13 cellular contexts compared by ENCODE assay signal in genomic region chrX:23797371-23798128, GRCh38. TPM values are rescaled to one million over a fixed set of nuclear protein-coding genes. Genes with fewer than 3 reads are reported as not detected.
DNase-seq lines count a peak whose midpoint lies in the region; ATAC-seq, FAIRE-seq and TF ChIP-seq lines count a peak whose summit lies in the region.
"Had no signal": no experiment of that assay in that cellular context is flagged by ENCODE, and none has a peak within 500 bp of the region (broad histone marks: within the 10 kb centered on the region; RNA-seq: fewer than 3 reads in every experiment).

No MANE protein-coding gene starts in this region.

- TF ChIP-seq POLR2A in esophagus squamous epithelium (IDR thresholded peaks at IDR 0.05) = peak in 1 of 4 donors; percentile 13
- no peak for TF ChIP-seq POLR2A in HepG2 (IDR thresholded peaks at IDR 0.05; ENCODE audit: insufficient read depth in 1 of 2, low read depth in 2 of 2, low read length in 2 of 2)

- H3K36me3 ChIP-seq in esophagus squamous epithelium (no peaks in the 10 kb centered on the region), HepG2 (replicated peaks in 1 of 2; ENCODE audit: control insufficient read depth in 1 of 2, insufficient read depth in 2 of 2, low read length in 2 of 2) (no peaks in the 10 kb centered on the region)

- no TSS peak for BruUV-seq in HepG2 (replicated peaks; lab: Mats Ljungman, UMichigan)

- CTCF ChIA-PET in HepG2 (lab: Yijun Ruan, JAX; ENCODE audit: low intra/inter-chr PET ratio, low total read pairs) = no interaction called here

- H2AFZ ChIP-seq in HepG2 (ENCODE audit: low read length) = no peak overlapping the region

- intact Hi-C loops in esophagus squamous epithelium (cut with DNase I) = no loop called here
- intact Hi-C loops in HepG2 (cut with micrococcal nuclease; ENCODE audit: unreplicated experiment) = no loop called here

- POLR2A ChIA-PET in HepG2 (lab: Yijun Ruan, JAX) = interaction anchor here (1.0 to 1.9 kb wide), 2 partner anchors 10 to 14 kb away, joined by 3 to 6 read pairs; partner anchors contain the start of gene SAT1

- TF ChIP-seq EP300 in HepG2 (IDR thresholded peaks at IDR 0.05; ENCODE audit: low read depth in 2 of 2, low read length in 2 of 2) (no peak), HepG2 (CRISPR knock-in tag; IDR thresholded peaks at IDR 0.05; ENCODE audit: borderline replicate concordance) (no peak)

- no peaks in the 10 kb centered on the region for H3K36me3 Mint-ChIP-seq in stimulated activated naive CD8-positive, alpha-beta T cell treated with anti-CD3 and anti-CD28 coated beads, Interleukin-15, Interleukin-2, amounts not matched to agents 100 ng/mL and 50 ng/mL, for 24 hours (ENCODE audit: low read depth)
- H3K36me3 Mint-ChIP-seq: activated naive CD8-positive, alpha-beta T cell treated with anti-CD3 and anti-CD28 coated beads, Interleukin-2, amount 10 ng/mL, durations not matched to agents 7 days and 5 days had no signal

- H3K79me2 ChIP-seq in HepG2 (ENCODE audit: insufficient read depth, low read length) = no peaks in the 10 kb centered on the region

- H3K27me3 Mint-ChIP-seq in stimulated activated naive CD8-positive, alpha-beta T cell treated with anti-CD3 and anti-CD28 coated beads, Interleukin-15, Interleukin-2, amounts not matched to agents 100 ng/mL and 50 ng/mL, for 24 hours = no peaks in the 10 kb centered on the region
- H3K27me3 Mint-ChIP-seq: activated CD4-positive, alpha-beta T cell treated with anti-CD3 and anti-CD28 coated beads, Interleukin-2, amount 10 ng/mL, durations not matched to agents 7 days and 5 days; activated naive CD8-positive, alpha-beta T cell treated with anti-CD3 and anti-CD28 coated beads, Interleukin-2, amount 10 ng/mL, durations not matched to agents 7 days and 5 days had no signal

- in situ Hi-C loops in HepG2 (cut with HindIII; ENCODE audit: extremely low pct_ligation_motif_present, low pct_unique_long_range_greater_than_20kb) = no loop called here

- H4K20me1 ChIP-seq in HepG2 (ENCODE audit: insufficient read depth, low read length) = no peaks in the 10 kb centered on the region

- FAIRE-seq in HepG2 (lab: Jason Lieb, UNC) = no peak
- FAIRE-seq: islet of Langerhans had no signal

- H3K4me1 Mint-ChIP-seq in stimulated activated naive CD8-positive, alpha-beta T cell treated with anti-CD3 and anti-CD28 coated beads, Interleukin-15, Interleukin-2, amounts not matched to agents 100 ng/mL and 50 ng/mL, for 24 hours (ENCODE audit: low read depth) = peaks cover 20% of the 10 kb centered on the region

- H3K9me3 ChIP-seq in esophagus squamous epithelium = no peaks in the 10 kb centered on the region
- H3K9me3 ChIP-seq in HepG2 (ENCODE audit: low read length) = no peaks in the 10 kb centered on the region

- ATAC-seq in HG03460 (IDR thresholded peaks at IDR 0.05; ENCODE audit: unreplicated experiment) = no peak
- no peak for ATAC-seq in HepG2

- TF ChIP-seq CTCF in esophagus squamous epithelium (IDR thresholded peaks at IDR 0.05) = peak in 3 of 6 experiments; percentile 8 to 42 (median 10)
- no peak for TF ChIP-seq CTCF in HepG2 (CRISPR knock-in tag; IDR thresholded peaks at IDR 0.05)

- no peaks in the 10 kb centered on the region for H3K9me3 Mint-ChIP-seq in stimulated activated naive CD8-positive, alpha-beta T cell treated with anti-CD3 and anti-CD28 coated beads, Interleukin-15, Interleukin-2, amounts not matched to agents 100 ng/mL and 50 ng/mL, for 24 hours
- H3K9me3 Mint-ChIP-seq: activated CD4-positive, alpha-beta T cell treated with anti-CD3 and anti-CD28 coated beads, Interleukin-2, amount 10 ng/mL, durations not matched to agents 7 days and 5 days; activated naive CD8-positive, alpha-beta T cell treated with anti-CD3 and anti-CD28 coated beads, Interleukin-2, amount 10 ng/mL, durations not matched to agents 7 days and 5 days had no signal

- no peak overlapping the region for H3K9ac ChIP-seq in HepG2 (ENCODE audit: insufficient read depth, low read depth, low read length)

- no peak for TF ChIP-seq RAD21 in HepG2 (CRISPR knock-in tag; IDR thresholded peaks at IDR 0.05)

- no peak overlapping the region for H3K4me2 ChIP-seq in HepG2 (ENCODE audit: low read depth, low read length)

- peaks cover 2 to 49% (median 7%) of the 10 kb centered on the region in 3 donors for H3K4me1 ChIP-seq in esophagus squamous epithelium
- no peaks in the 10 kb centered on the region for H3K4me1 ChIP-seq in HepG2 (ENCODE audit: insufficient read depth, low read length)

- 45 to 57% methylated on average over 12 of the region's 12 CpGs for WGBS in esophagus squamous epithelium, 2 donors
- 92% methylated on average over 12 of the region's 12 CpGs for WGBS in HepG2 (ENCODE audit: low lambda C conversion rate)

- peak overlapping the region; percentile 76 for H3K27ac Mint-ChIP-seq in stimulated activated naive CD8-positive, alpha-beta T cell treated with anti-CD3 and anti-CD28 coated beads, Interleukin-15, Interleukin-2, amounts not matched to agents 100 ng/mL and 50 ng/mL, for 24 hours
- H3K27ac Mint-ChIP-seq: activated CD4-positive, alpha-beta T cell treated with anti-CD3 and anti-CD28 coated beads, Interleukin-2, amount 10 ng/mL, durations not matched to agents 7 days and 5 days; activated naive CD8-positive, alpha-beta T cell treated with anti-CD3 and anti-CD28 coated beads, Interleukin-2, amount 10 ng/mL, durations not matched to agents 7 days and 5 days had no signal

- H3K27me3 ChIP-seq in esophagus squamous epithelium (no peaks in the 10 kb centered on the region), HepG2 (ENCODE audit: control insufficient read depth in 1 of 2, insufficient read depth in 2 of 2, low read length in 2 of 2) (no peaks in the 10 kb centered on the region)

- DNase-seq in SIG-M5 treated with dmso at 0.1 percent for 504 hours (lab: John Stamatoyannopoulos, UW; ENCODE audit: unreplicated experiment) (peak; percentile 54), SIG-M5 (lab: John Stamatoyannopoulos, UW) (no peak), NCI-H526 (lab: John Stamatoyannopoulos, UW) (peak; percentile 86 to 88), esophagus squamous epithelium (lab: John Stamatoyannopoulos, UW) (no peak), NCI-H2107 (lab: John Stamatoyannopoulos, UW) (no peak), HepG2 (ENCODE audit: low spot score) (no peak)
- DNase-seq: activated CD4-positive, alpha-beta T cell treated with anti-CD3 and anti-CD28 coated beads, Interleukin-2, amount 10 ng/mL, durations not matched to agents 7 days and 5 days; activated naive CD8-positive, alpha-beta T cell treated with anti-CD3 and anti-CD28 coated beads, Interleukin-2, amount 10 ng/mL, durations not matched to agents 7 days and 5 days; EL; NCI-H1694 treated with DMSO at 0.1 percent for 48 hours had no signal

- no peak overlapping the region for H3K4me3 ChIP-seq in esophagus squamous epithelium
- no peak overlapping the region for H3K4me3 ChIP-seq in HepG2 (replicated peaks in 1 of 3; ENCODE audit: insufficient read depth in 1 of 3, low read depth in 2 of 3, low read length in 3 of 3)

- H3K4me3 Mint-ChIP-seq in stimulated activated naive CD8-positive, alpha-beta T cell treated with anti-CD3 and anti-CD28 coated beads, Interleukin-15, Interleukin-2, amounts not matched to agents 100 ng/mL and 50 ng/mL, for 24 hours = no peak overlapping the region
- H3K4me3 Mint-ChIP-seq: activated CD4-positive, alpha-beta T cell treated with anti-CD3 and anti-CD28 coated beads, Interleukin-2, amount 10 ng/mL, durations not matched to agents 7 days and 5 days; activated naive CD8-positive, alpha-beta T cell treated with anti-CD3 and anti-CD28 coated beads, Interleukin-2, amount 10 ng/mL, durations not matched to agents 7 days and 5 days had no signal

- H3K27ac ChIP-seq in esophagus squamous epithelium = peak overlapping the region; percentile 72 to 81 (median 78)
- no peak overlapping the region for H3K27ac ChIP-seq in HepG2 (ENCODE audit: extremely low read length, insufficient read depth, low read length)

RNA-seq across cellular contexts. Expression of gene SAT1, which starts 14.6 kb away (rescaled TPM):
- total RNA-seq in esophagus squamous epithelium (100 to 1,000 TPM; 287 to 793 (median 450) TPM), HepG2 (2016; rRNA removed; fragmentation: Illumina TruSeq; extraction: Trizol) (216 and 237 TPM in 2 replicates)
- 71.5 and 78.9 TPM in 2 replicates for total RNA-seq in HepG2 (2016; cell fraction: cytosol; rRNA removed; fragmentation: Illumina TruSeq; extraction: Trizol; ENCODE audit: low read depth)
- total RNA-seq in HepG2 (2016; cell fraction: insoluble cytoplasmic fraction; rRNA removed; fragmentation: Illumina TruSeq; extraction: Trizol) = 224 and 242 TPM in 2 replicates
- 183 and 209 TPM in 2 replicates for total RNA-seq in HepG2 (2016; cell fraction: membrane; rRNA removed; fragmentation: Illumina TruSeq; extraction: Trizol)
- 221 and 242 TPM in 2 replicates for total RNA-seq in HepG2 (2016; cell fraction: nucleus; rRNA removed; fragmentation: Illumina TruSeq; extraction: Trizol)
- polyA plus RNA-seq in HepG2 (2011; rRNA removed) = 1,213 and 1,243 TPM in 2 replicates
- polyA plus RNA-seq in HepG2 (2011; cell fraction: cytosol; rRNA removed) = 501 and 788 TPM in 2 replicates
- polyA plus RNA-seq in HepG2 (2011; cell fraction: nucleus; rRNA removed) = 2,273 and 3,133 TPM in 2 replicates
- 931 and 961 TPM in 2 replicates for polyA plus RNA-seq in HepG2 (2012)
- polyA plus RNA-seq in HepG2 (2016; cell fraction: cytosol; fragmentation: Illumina TruSeq; extraction: Trizol; ENCODE audit: low read depth) = 82.9 and 86.6 TPM in 2 replicates
- polyA plus RNA-seq in HepG2 (2016; cell fraction: insoluble cytoplasmic fraction; fragmentation: Illumina TruSeq; extraction: Trizol; ENCODE audit: low read depth) = 238 and 267 TPM in 2 replicates
- polyA plus RNA-seq in HepG2 (2016; cell fraction: membrane; fragmentation: Illumina TruSeq; extraction: Trizol; ENCODE audit: low read depth) = 166 and 177 TPM in 2 replicates
- polyA plus RNA-seq in HepG2 (2016; cell fraction: nucleus; fragmentation: Illumina TruSeq; extraction: Trizol; ENCODE audit: insufficient read depth, low read depth) = 367 and 400 TPM in 2 replicates
- polyA minus RNA-seq in HepG2 (2011; rRNA and poly(A)+ RNA removed; ENCODE audit: low replicate concordance) = 38.8 and 128 TPM in 2 replicates
- 149 and 175 TPM in 2 replicates for polyA minus RNA-seq in HepG2 (2011; cell fraction: cytosol; rRNA and poly(A)+ RNA removed)
- polyA minus RNA-seq in HepG2 (2011; cell fraction: nucleus; rRNA and poly(A)+ RNA removed) = 734 and 963 TPM in 2 replicates

RNA-seq across cellular contexts. Expression of gene ACOT9, which starts 54.5 kb away (rescaled TPM):
- total RNA-seq in esophagus squamous epithelium (10 to 100 TPM in 3 of 4 donors, 1 to 10 TPM in 1; 5.4 to 30.9 (median 14.8) TPM), HepG2 (2016; rRNA removed; fragmentation: Illumina TruSeq; extraction: Trizol) (35.1 and 36.9 TPM in 2 replicates)
- 9.2 and 9.7 TPM in 2 replicates for total RNA-seq in HepG2 (2016; cell fraction: cytosol; rRNA removed; fragmentation: Illumina TruSeq; extraction: Trizol; ENCODE audit: low read depth)
- 34.3 and 34.8 TPM in 2 replicates for total RNA-seq in HepG2 (2016; cell fraction: insoluble cytoplasmic fraction; rRNA removed; fragmentation: Illumina TruSeq; extraction: Trizol)
- total RNA-seq in HepG2 (2016; cell fraction: membrane; rRNA removed; fragmentation: Illumina TruSeq; extraction: Trizol) = 9.3 and 11.4 TPM in 2 replicates
- total RNA-seq in HepG2 (2016; cell fraction: nucleus; rRNA removed; fragmentation: Illumina TruSeq; extraction: Trizol) = 35.5 and 38.1 TPM in 2 replicates
- polyA plus RNA-seq in HepG2 (2011; rRNA removed) = 28.7 and 33.3 TPM in 2 replicates
- polyA plus RNA-seq in HepG2 (2011; cell fraction: cytosol; rRNA removed) = 13.6 and 18.4 TPM in 2 replicates
- polyA plus RNA-seq in HepG2 (2011; cell fraction: nucleus; rRNA removed) = 46.5 and 58.9 TPM in 2 replicates
- 21.9 and 23.2 TPM in 2 replicates for polyA plus RNA-seq in HepG2 (2012)
- 3.1 and 3.8 TPM in 2 replicates for polyA plus RNA-seq in HepG2 (2016; cell fraction: cytosol; fragmentation: Illumina TruSeq; extraction: Trizol; ENCODE audit: low read depth)
- 26.2 and 26.3 TPM in 2 replicates for polyA plus RNA-seq in HepG2 (2016; cell fraction: insoluble cytoplasmic fraction; fragmentation: Illumina TruSeq; extraction: Trizol; ENCODE audit: low read depth)
- polyA plus RNA-seq in HepG2 (2016; cell fraction: membrane; fragmentation: Illumina TruSeq; extraction: Trizol; ENCODE audit: low read depth) = 5.8 and 5.9 TPM in 2 replicates
- polyA plus RNA-seq in HepG2 (2016; cell fraction: nucleus; fragmentation: Illumina TruSeq; extraction: Trizol; ENCODE audit: insufficient read depth, low read depth) = 71.1 and 73.9 TPM in 2 replicates
- 21.3 and 33.6 TPM in 2 replicates for polyA minus RNA-seq in HepG2 (2011; rRNA and poly(A)+ RNA removed; ENCODE audit: low replicate concordance)
- 14.2 and 15.7 TPM in 2 replicates for polyA minus RNA-seq in HepG2 (2011; cell fraction: cytosol; rRNA and poly(A)+ RNA removed)
- 34.6 and 40.5 TPM in 2 replicates for polyA minus RNA-seq in HepG2 (2011; cell fraction: nucleus; rRNA and poly(A)+ RNA removed)

Comparison
In these comparisons a context has a peak if more than half of its experiments do, and no peak if none do; other contexts are left out.
1. DNase-seq: peak in SIG-M5 treated with dmso at 0.1 percent for 504 hours (single experiment) and NCI-H526 (2 of 2); none in SIG-M5 (single experiment), esophagus squamous epithelium (single experiment), NCI-H2107 (single experiment) and HepG2 (single experiment).